In the genomic region with DNA sequence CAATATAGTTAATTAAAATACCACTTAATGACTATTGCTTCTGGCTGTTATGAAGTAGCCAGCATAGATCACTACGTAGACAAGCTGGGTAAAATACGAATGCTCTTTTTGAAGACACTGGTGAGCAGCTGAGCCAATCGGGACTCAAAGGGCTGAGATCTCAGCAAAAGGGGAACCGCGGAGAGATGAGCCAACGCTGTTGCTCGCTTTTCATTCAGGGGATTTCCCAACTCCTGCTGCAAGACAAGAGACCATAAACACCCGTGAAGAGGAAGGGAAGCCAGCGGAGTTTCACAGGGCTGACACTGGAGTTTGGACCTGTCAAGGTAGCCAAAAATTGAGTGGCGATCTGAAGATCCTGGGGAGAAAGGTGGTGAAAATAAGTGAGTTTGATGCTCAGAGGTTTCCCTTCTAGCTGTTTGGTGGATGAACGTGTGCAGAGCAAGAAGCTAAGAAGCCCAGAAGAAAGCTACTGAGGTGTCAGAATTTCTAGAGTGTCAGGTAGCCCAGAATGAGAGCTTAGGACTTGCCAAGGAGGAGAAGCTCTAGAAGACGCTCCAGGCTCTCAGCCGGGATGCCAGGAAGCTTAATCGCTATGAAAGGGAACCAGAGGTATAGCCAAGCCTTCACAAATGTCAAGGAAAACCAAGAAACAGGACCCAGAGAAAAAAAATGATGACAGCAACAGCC, we compare ENCODE assay signal across 9 cellular contexts.
DNase-seq lines count a peak whose midpoint lies in the region; ATAC-seq, FAIRE-seq and TF ChIP-seq lines count a peak whose summit lies in the region.
"Had no signal": no experiment of that assay in that cellular context is flagged by ENCODE, and none has a peak within 500 bp of the region (broad histone marks: within the 10 kb centered on the region; RNA-seq: fewer than 3 reads in every experiment).

No MANE protein-coding gene starts in this region.

- no peak for FAIRE-seq in frontal cortex (lab: Jason Lieb, UNC)
- FAIRE-seq: islet of Langerhans had no signal

- ATAC-seq in central memory CD8-positive, alpha-beta T cell (replicated peaks; ENCODE audit: extremely low read depth, poor library complexity, severe bottlenecking), result peak; percentile 84
- no peak for ATAC-seq in HG03045 (IDR thresholded peaks at IDR 0.05; ENCODE audit: unreplicated experiment)

- H3K27me3 ChIP-seq in DOHH2 (ENCODE audit: control insufficient read depth, low read length) (peaks cover 8% of the 10 kb centered on the region), OCI-LY3 (ENCODE audit: low read depth, low read length) (no peaks in the 10 kb centered on the region), spleen (replicated peaks in 1 of 7) (peaks cover 0 to 20% (median 0%) of the 10 kb centered on the region in 7 donors), colonic mucosa (no peaks in the 10 kb centered on the region)

- peak in 1 of 2 donors; percentile 31 for DNase-seq in central memory CD8-positive, alpha-beta T cell (ENCODE audit: low spot score in 2 of 2)
- DNase-seq in spleen, result peak; percentile 88
- no peak for DNase-seq in frontal cortex (ENCODE audit: low spot score in 2 of 2)
- no peak for DNase-seq in SW480 (ENCODE audit: low spot score)
- DNase-seq in colonic mucosa, result no peak

- WGBS in spleen, 5 donors, result 17 to 25% (median 23%) methylated on average over 14 of the region's 14 CpGs

- H3K4me2 ChIP-seq in DOHH2 (ENCODE audit: low read length) (peak overlapping the region; percentile 43), OCI-LY3 (ENCODE audit: low read length) (peak overlapping the region; percentile 93)

- no peaks in the 10 kb centered on the region for H4K20me1 ChIP-seq in DOHH2 (ENCODE audit: control insufficient read depth, insufficient read depth, low read depth, low read length)
- H4K20me1 ChIP-seq in OCI-LY3 (ENCODE audit: insufficient read depth, low read length), result no peaks in the 10 kb centered on the region

- H3K4me1 ChIP-seq in DOHH2 (ENCODE audit: control insufficient read depth, low read length) (peaks cover 13% of the 10 kb centered on the region), OCI-LY3 (ENCODE audit: low read length) (peaks cover 30% of the 10 kb centered on the region), spleen (peaks cover 3 to 38% (median 25%) of the 10 kb centered on the region in 6 donors), colonic mucosa (no peaks in the 10 kb centered on the region)

- TF ChIP-seq CTCF in DOHH2 (IDR thresholded peaks at IDR 0.05; ENCODE audit: low read depth, low read length, poor library complexity, severe bottlenecking) (no peak), OCI-LY3 (IDR thresholded peaks at IDR 0.05; ENCODE audit: low read depth, low read length) (no peak), spleen (IDR thresholded peaks at IDR 0.05 in 8 of 11, conservative IDR thresholded peaks at IDR 0.05 in 3 of 11) (no peak), colonic mucosa (IDR thresholded peaks at IDR 0.05) (no peak)

- H3K9me3 ChIP-seq in DOHH2 (ENCODE audit: control insufficient read depth, insufficient read depth, low read length), result peaks cover 6% of the 10 kb centered on the region
- H3K9me3 ChIP-seq in OCI-LY3 (ENCODE audit: insufficient read depth, low read length), result peaks cover 8% of the 10 kb centered on the region
- H3K9me3 ChIP-seq in spleen, result peaks cover 0 to 20% (median 16%) of the 10 kb centered on the region in 8 donors
- no peaks in the 10 kb centered on the region for H3K9me3 ChIP-seq in colonic mucosa

- peaks cover 36% of the 10 kb centered on the region for H3K27me3 Mint-ChIP-seq in central memory CD8-positive, alpha-beta T cell

- no peaks in the 10 kb centered on the region for H3K36me3 ChIP-seq in DOHH2 (ENCODE audit: control insufficient read depth, low read length)
- no peaks in the 10 kb centered on the region for H3K36me3 ChIP-seq in OCI-LY3 (replicated peaks; ENCODE audit: low read depth, low read length)
- H3K36me3 ChIP-seq in spleen, result no peaks in the 10 kb centered on the region
- no peaks in the 10 kb centered on the region for H3K36me3 ChIP-seq in colonic mucosa

- no peak overlapping the region for H3K27ac ChIP-seq in DOHH2 (ENCODE audit: low read depth, low read length)
- peak overlapping the region; percentile 72 for H3K27ac ChIP-seq in OCI-LY3 (ENCODE audit: low read length)
- peak overlapping the region in 7 of 8 donors; percentile 33 to 82 (median 62) for H3K27ac ChIP-seq in spleen
- no peak overlapping the region for H3K27ac ChIP-seq in colonic mucosa

- TF ChIP-seq POLR2A in spleen (IDR thresholded peaks at IDR 0.05), result no peak

- peak overlapping the region; percentile 37 for H3K4me3 Mint-ChIP-seq in central memory CD8-positive, alpha-beta T cell

- H3K9ac ChIP-seq in OCI-LY3 (ENCODE audit: low read length) (peak overlapping the region; percentile 56), colonic mucosa (ENCODE audit: low read depth in 2 of 2, low read length in 2 of 2) (no peak overlapping the region)

- H3K4me3 ChIP-seq in DOHH2 (ENCODE audit: low read length) (peak overlapping the region; percentile 26; the same call in 1 of the 2 replicates), OCI-LY3 (ENCODE audit: low read length) (peak overlapping the region; percentile 72), spleen (peak overlapping the region in 2 of 8 donors; percentile 9 to 57), colonic mucosa (no peak overlapping the region)

- peaks cover 12% of the 10 kb centered on the region for H3K4me1 Mint-ChIP-seq in central memory CD8-positive, alpha-beta T cell

- H3K79me2 ChIP-seq in DOHH2 (ENCODE audit: control insufficient read depth, low read length) (no peaks in the 10 kb centered on the region), OCI-LY3 (ENCODE audit: low read length) (no peaks in the 10 kb centered on the region)

- H3K9me2 ChIP-seq in DOHH2 (replicated peaks; ENCODE audit: control insufficient read depth, low read length), result no peaks in the 10 kb centered on the region

- intact Hi-C loops in spleen (cut with DNase I; ENCODE audit: low total_unique reads), result no loop called here
- intact Hi-C loops in colonic mucosa (cut with DNase I), result no loop called here

- H2AFZ ChIP-seq in OCI-LY3 (ENCODE audit: low read depth, low read length), result 0 out of 2 replicates have a peak overlapping the region, but pooled peaks have one; percentile 66

- peaks cover 6% of the 10 kb centered on the region for H3K9me3 Mint-ChIP-seq in central memory CD8-positive, alpha-beta T cell

- no peaks in the 10 kb centered on the region for H3F3A ChIP-seq in DOHH2 (ENCODE audit: control insufficient read depth, insufficient read depth)

- peaks cover 1% of the 10 kb centered on the region for H3K36me3 Mint-ChIP-seq in central memory CD8-positive, alpha-beta T cell (ENCODE audit: insufficient read depth)

- H3K27ac Mint-ChIP-seq in central memory CD8-positive, alpha-beta T cell (ENCODE audit: low read depth), result peak overlapping the region; percentile 29

Comparison
In these comparisons a context has a peak if more than half of its experiments do, and no peak if none do; other contexts are left out.
1. H3K27ac ChIP-seq: peak in OCI-LY3 (single experiment) and spleen (7 of 8); none in DOHH2 (single experiment) and colonic mucosa (single experiment).